In the genomic region with DNA sequence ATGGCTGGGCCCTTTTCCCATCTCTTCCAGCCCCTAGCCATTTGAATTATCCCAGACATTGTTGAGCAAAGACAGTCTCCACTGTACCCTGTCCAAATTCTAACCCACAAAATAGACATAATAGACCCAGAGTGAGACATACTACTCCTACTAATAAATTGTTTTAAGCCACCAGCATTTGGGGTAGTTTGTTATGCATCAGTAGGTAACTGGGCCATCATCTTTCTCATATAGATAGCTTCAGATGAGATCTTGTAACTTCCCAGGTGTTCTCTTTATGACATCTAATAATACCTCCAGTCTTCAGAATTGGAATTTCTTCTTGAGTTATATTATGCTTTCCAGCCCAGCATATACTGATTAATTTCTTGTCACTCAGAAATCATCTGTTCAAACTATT, we compare ENCODE assay signal across 21 cellular contexts.
"Had no signal": no experiment of that assay in that cellular context is flagged by ENCODE, and none has a peak within 500 bp of the region (broad histone marks: within the 10 kb centered on the region; RNA-seq: fewer than 3 reads in every experiment).

No MANE protein-coding gene starts in this region.

- H3K4me1 ChIP-seq: right atrium auricular region, right lobe of liver, uterus had no signal

- DNase-seq: islet precursor cell; left ventricle myocardium inferior; mesendoderm; mucosa of descending colon; naive thymus-derived CD4-positive, alpha-beta T cell; ovary; right lobe of liver; stimulated activated CD4-positive, alpha-beta T cell treated with anti-CD3 and anti-CD28 coated beads, Interleukin-1b, Interleukin-23, amount 100 ng/mL, for 48 hours; stimulated activated CD4-positive, alpha-beta T cell treated with anti-CD3 and anti-CD28 coated beads, Interleukin-2, amount 100 ng/mL, for 48 hours; stimulated activated CD4-positive, alpha-beta T cell treated with anti-CD3 and anti-CD28 coated beads, Interleukin-4, amount 100 ng/mL, for 4 hours; stimulated activated CD8-positive, alpha-beta memory T cell treated with anti-CD3 and anti-CD28 coated beads, Interleukin-4, amount 100 ng/mL, for 48 hours; stimulated activated naive CD4-positive, alpha-beta T cell treated with Interleukin-2 at 50 U/mL for 16 hours; stimulated activated naive CD8-positive, alpha-beta T cell treated with anti-CD3 and anti-CD28 coated beads, Interleukin-15, amount 100 ng/mL, for 72 hours; substantia nigra; uterus had no signal

- H3K36me3 ChIP-seq: left ventricle myocardium inferior, ovary, right atrium auricular region, right lobe of liver, tibial nerve, uterus had no signal

- ATAC-seq: mucosa of descending colon; naive thymus-derived CD4-positive, alpha-beta T cell; natural killer cell treated with Interleukin-12 subunit alpha and Interleukin-12 subunit beta and Interleukin-15 and Interleukin-18, amount 100 ng/mL, for 72 hours; right lobe of liver; stimulated activated memory B cell treated with anti-CD40 and anti-IgM and Interleukin-4, amounts not matched to agents 10 μg/mL and 1 μg/mL and 100 μg/mL, for 72 hours; stimulated activated naive CD8-positive, alpha-beta T cell treated with anti-CD3 and anti-CD28 coated beads, Interleukin-15, amount 100 ng/mL, for 72 hours had no signal

- H3K27me3 ChIP-seq: ovary, right atrium auricular region, right lobe of liver, tibial nerve, uterus had no signal

- H3K27ac ChIP-seq: left ventricle myocardium inferior, ovary, right atrium auricular region, right lobe of liver, tibial nerve, uterus had no signal

- H3K9me3 ChIP-seq: left ventricle myocardium inferior, mucosa of descending colon, ovary, right atrium auricular region, right lobe of liver, tibial nerve, uterus had no signal

- H3K4me3 ChIP-seq: left ventricle myocardium inferior, lung, mucosa of descending colon, ovary, right atrium auricular region, right lobe of liver, smooth muscle cell, tibial nerve, uterus had no signal
